In the genomic region with DNA sequence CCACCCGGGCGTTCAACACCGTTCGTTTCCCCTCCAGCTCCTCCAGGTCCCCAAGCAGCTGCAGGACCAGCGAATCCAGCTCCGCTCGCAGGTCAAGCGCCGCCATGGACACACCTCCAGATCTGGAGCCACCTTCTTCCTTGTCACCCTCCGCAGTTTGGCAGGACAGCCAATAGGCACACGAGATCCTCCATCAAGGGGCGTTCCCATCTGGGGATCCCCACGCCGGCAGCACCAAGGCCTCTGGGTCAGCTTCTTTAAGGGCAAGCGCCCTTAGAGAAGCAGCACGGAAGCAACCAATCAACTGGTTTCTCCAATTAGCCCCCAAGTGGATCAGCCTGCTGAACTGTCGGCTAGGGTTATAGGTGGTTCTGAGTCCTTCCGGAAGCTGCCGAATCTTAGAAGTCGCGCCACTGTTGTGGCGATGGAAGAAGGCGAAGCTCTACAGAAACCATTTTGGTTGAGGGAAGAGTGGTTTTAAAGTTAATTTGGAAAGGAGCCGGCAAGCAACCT, we compare ENCODE assay signal across 8 cellular contexts. TPM values are rescaled to one million over a fixed set of nuclear protein-coding genes. Genes with fewer than 3 reads are reported as not detected.
DNase-seq lines count a peak whose midpoint lies in the region; ATAC-seq and TF ChIP-seq lines count a peak whose summit lies in the region.

No MANE protein-coding gene starts in this region.

- peak; percentile 65 for ATAC-seq in GM18508 (IDR thresholded peaks at IDR 0.05; ENCODE audit: insufficient read depth, unreplicated experiment)
- ATAC-seq in HG02981 (IDR thresholded peaks at IDR 0.05; ENCODE audit: unreplicated experiment) = peak; percentile 74

- H3K79me2 ChIP-seq in hepatocyte = peaks cover 20% of the 10 kb centered on the region

- H3K4me1 ChIP-seq in hepatocyte (ENCODE audit: insufficient read depth) = peaks cover 14% of the 10 kb centered on the region

- H3K27me3 ChIP-seq in hepatocyte = no peaks in the 10 kb centered on the region

- no peaks in the 10 kb centered on the region for H3K9me3 ChIP-seq in hepatocyte (ENCODE audit: low read depth)

- H4K20me1 ChIP-seq in hepatocyte (ENCODE audit: insufficient read depth, poor library complexity, severe bottlenecking) = no peaks in the 10 kb centered on the region

- H3K4me3 ChIP-seq in astrocyte of the cerebellum (ENCODE audit: low read depth, low read length) (peak overlapping the region; percentile 85), hepatocyte (peak overlapping the region; percentile 60)

- TF ChIP-seq CTCF in astrocyte of the cerebellum (IDR thresholded peaks at IDR 0.05; ENCODE audit: low read depth, low read length, missing control alignments) = no peak
- no peak for TF ChIP-seq CTCF in hepatocyte (IDR thresholded peaks at IDR 0.05; ENCODE audit: poor library complexity)

- H3K9me2 ChIP-seq in hepatocyte (replicated peaks; ENCODE audit: insufficient read depth) = no peaks in the 10 kb centered on the region

- H3K36me3 ChIP-seq in hepatocyte (replicated peaks; ENCODE audit: insufficient read depth, low read depth) = peaks cover 4% of the 10 kb centered on the region

- peak overlapping the region; percentile 73 for H2AFZ ChIP-seq in hepatocyte

- whole genome bisulfite sequencing in hepatocyte (ENCODE audit: low lambda C conversion rate, missing lambda C conversion rate) = under 1% methylated on average over 24 of the region's 24 CpGs

- in situ Hi-C loops in astrocyte of the cerebellum (cut with HindIII; ENCODE audit: low sequenced_read_pairs) = no loop called here

- DNase-seq in NCI-H2029 (lab: John Stamatoyannopoulos, UW) (peak; percentile 84), T-helper 9 cell (peak; percentile 77), astrocyte of the cerebellum (ENCODE audit: low read depth) (peak; percentile 81), hepatocyte (ENCODE audit: low spot score) (peak; percentile 95), retina (peak; percentile 99), cortex of kidney (lab: John Stamatoyannopoulos, UW) (no peak)

- peak overlapping the region; percentile 73 for H3K4me2 ChIP-seq in hepatocyte

- H3K27ac ChIP-seq in hepatocyte = peak overlapping the region; percentile 90

RNA-seq across cellular contexts. Expression of gene IMP4, which starts 0.6 kb away (rescaled TPM):
- 49.1 and 52.4 TPM in 2 replicates for total RNA-seq in hepatocyte
- polyA plus RNA-seq in hepatocyte = 56.4 and 80.9 TPM in 2 replicates

RNA-seq across cellular contexts. Expression of gene PTPN18, which starts 13.8 kb away (rescaled TPM):
- total RNA-seq in hepatocyte = 34.8 and 35.7 TPM in 2 replicates
- 34.7 and 41.6 TPM in 2 replicates for polyA plus RNA-seq in hepatocyte
